In genomic region chr22:22843848-22844247, GRCh38 we compare ENCODE assay signal across 21 cellular contexts. TPM values are rescaled to one million over a fixed set of nuclear protein-coding genes. Genes with fewer than 3 reads are reported as not detected.
"Had no signal": no experiment of that assay in that cellular context is flagged by ENCODE, and none has a peak within 500 bp of the region (broad histone marks: within the 10 kb centered on the region; RNA-seq: fewer than 3 reads in every experiment).

No MANE protein-coding gene starts in this region.

- H3K4me1 ChIP-seq: esophagus muscularis mucosa, gastroesophageal sphincter, left lung, pancreas, sigmoid colon, testis had no signal

- H3K9me3 ChIP-seq: left lung, pancreas, sigmoid colon, testis had no signal

- DNase-seq: activated CD4-positive, alpha-beta memory T cell treated with anti-CD3 and anti-CD28 coated beads, Interleukin-2, amount 10 ng/mL, durations not matched to agents 7 days and 5 days; activated CD4-positive, alpha-beta T cell treated with anti-CD3 and anti-CD28 coated beads for 48 hours; activated CD4-positive, CD25-positive, alpha-beta regulatory T cell; activated CD8-positive, alpha-beta memory T cell treated with anti-CD3 and anti-CD28 coated beads, Interleukin-2, amount 10 ng/mL, durations not matched to agents 7 days and 5 days; activated naive CD4-positive, alpha-beta T cell; activated naive CD8-positive, alpha-beta T cell treated with anti-CD3 and anti-CD28 coated beads for 36 hours; amygdala; dermis blood vessel endothelial cell; effector memory CD4-positive, alpha-beta T cell; heart left ventricle; kidney; left lung; pancreas; sigmoid colon; stimulated activated CD4-positive, alpha-beta T cell treated with anti-CD3 and anti-CD28 coated beads, Interleukin-4, amount 100 ng/mL, for 24 hours; testis had no signal

- H3K36me3 ChIP-seq: cardiac muscle cell, esophagus muscularis mucosa, gastroesophageal sphincter, heart left ventricle, left lung, pancreas, sigmoid colon had no signal

- H3K27ac ChIP-seq: cardiac muscle cell, esophagus muscularis mucosa, gastroesophageal sphincter, heart left ventricle, left lung, pancreas, sigmoid colon, testis had no signal

- H3K27me3 ChIP-seq: cardiac muscle cell, testis had no signal

- FAIRE-seq: endothelial cell of umbilical vein, kidney, pancreas had no signal

- ATAC-seq: activated CD8-positive, alpha-beta memory T cell treated with anti-CD3 and anti-CD28 coated beads, Interleukin-2, amount 10 ng/mL, durations not matched to agents 7 days and 5 days; gastroesophageal sphincter; heart left ventricle; left lung; pancreas; stimulated activated memory B cell treated with anti-CD40 and anti-IgM and Interleukin-4, amounts not matched to agents 10 μg/mL and 1 μg/mL and 100 μg/mL, for 72 hours had no signal

- H3K4me3 ChIP-seq: cardiac muscle cell, esophagus muscularis mucosa, gastroesophageal sphincter, heart left ventricle, left lung, pancreas, sigmoid colon, testis had no signal

RNA-seq across cellular contexts. Expression of gene IGLL5, which starts 43.8 kb away (rescaled TPM):
- total RNA-seq: activated CD4-positive, alpha-beta memory T cell treated with anti-CD3 and anti-CD28 coated beads, Interleukin-2, amount 10 ng/mL, durations not matched to agents 7 days and 5 days; activated CD8-positive, alpha-beta memory T cell treated with anti-CD3 and anti-CD28 coated beads, Interleukin-2, amount 10 ng/mL, durations not matched to agents 7 days and 5 days; cardiac muscle cell; dermis blood vessel endothelial cell; endothelial cell of umbilical vein had no signal
- polyA plus RNA-seq: cardiac muscle cell, endothelial cell of umbilical vein had no signal
